Comparison of ENCODE assay signal across 8 cellular contexts in the genomic region with DNA sequence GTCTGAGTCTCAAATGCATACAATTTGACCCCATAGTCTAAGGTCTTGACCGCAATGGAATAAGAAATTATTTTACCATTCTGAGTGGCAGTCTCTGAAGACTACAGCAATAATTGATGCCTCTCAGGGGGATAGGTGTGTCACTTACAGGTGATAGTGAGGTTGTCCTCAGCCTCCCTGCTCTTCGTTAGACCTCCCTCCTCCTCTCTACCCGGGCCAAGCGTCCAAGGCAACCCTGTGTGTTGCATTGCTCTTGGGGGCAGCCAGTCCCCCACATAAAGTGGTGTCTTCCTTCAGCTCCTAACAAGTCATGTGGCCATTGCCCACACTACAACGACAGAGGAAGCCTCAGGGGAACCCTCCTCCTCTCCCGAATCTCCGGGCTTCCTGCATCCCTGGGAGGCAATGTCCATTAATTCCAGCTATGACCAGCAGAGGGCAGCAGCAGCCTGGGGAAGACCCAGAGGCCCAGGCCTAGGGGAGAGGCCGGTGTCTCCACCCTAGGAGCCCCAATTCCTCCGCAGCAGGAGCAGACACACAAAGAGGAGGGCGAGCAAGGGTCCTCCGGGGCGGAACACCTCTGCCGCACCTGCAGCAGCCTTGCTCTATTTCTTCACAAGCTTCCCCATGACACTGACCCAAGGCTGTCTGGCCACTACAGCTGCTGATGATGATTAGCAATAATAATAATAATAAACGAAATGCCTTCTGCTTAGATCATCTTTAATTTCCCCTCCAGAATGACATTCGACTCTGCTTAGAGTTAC.
DNase-seq lines count a peak whose midpoint lies in the region; ATAC-seq, FAIRE-seq and TF ChIP-seq lines count a peak whose summit lies in the region.

No MANE protein-coding gene starts in this region.

- no peaks in the 10 kb centered on the region for H3K9me3 ChIP-seq in heart left ventricle

- peak; percentile 76 for DNase-seq in CD1c-positive myeloid dendritic cell (ENCODE audit: extremely low spot score)
- DNase-seq in GM19240 (ENCODE audit: insufficient read length, low spot score) = peak; percentile 66
- DNase-seq in HTR-8/SVneo (ENCODE audit: insufficient read length, low spot score) = peak; percentile 74
- peak; percentile 46 for DNase-seq in SK-N-DZ (ENCODE audit: low spot score)
- DNase-seq in activated naive CD4-positive, alpha-beta T cell treated with anti-CD3 and anti-CD28 coated beads, Interleukin-2, amount 50 U/mL, for 16 hours = peak; percentile 65
- peak; percentile 52 to 81 (median 62) for DNase-seq in heart left ventricle
- peak; percentile 13 for DNase-seq in renal cortical epithelial cell (ENCODE audit: low read depth)
- no peak for DNase-seq in middle frontal gyrus (ENCODE audit: extremely low spot score, low spot score)

- ATAC-seq in heart left ventricle = peak; percentile 18 to 82 (median 67)

- no peak overlapping the region for H3K4me3 ChIP-seq in heart left ventricle

- H3K4me1 ChIP-seq in heart left ventricle = peaks cover 0 to 16% (median 11%) of the 10 kb centered on the region in 12 donors

- peak; percentile 78 to 94 (median 88) for TF ChIP-seq CTCF in heart left ventricle (IDR thresholded peaks at IDR 0.05)

- H3K27ac ChIP-seq in heart left ventricle = no peak overlapping the region

- 36 to 37% (median 36%) methylated on average over 13 to 15 of the region's 15 CpGs for WGBS in heart left ventricle, 4 donors

- peak; percentile 59 for FAIRE-seq in HTR-8/SVneo (lab: Jason Lieb, UNC)

- H3K27me3 ChIP-seq in heart left ventricle = peaks cover 0 to 3% (median 0%) of the 10 kb centered on the region in 9 donors

- intact Hi-C loops in heart left ventricle (cut with DNase I) = loop anchor here (1.0 to 10.0 kb wide), 13 partner anchors 96 to 706 kb away; partner anchors contain the start of gene FOXI1 (in 1 of the 10)

- H3K36me3 ChIP-seq in heart left ventricle = no peaks in the 10 kb centered on the region

- TF ChIP-seq POLR2A in heart left ventricle (IDR thresholded peaks at IDR 0.05) = no peak
